ENCODE assay signal across 1 cellular context in the genomic region with DNA sequence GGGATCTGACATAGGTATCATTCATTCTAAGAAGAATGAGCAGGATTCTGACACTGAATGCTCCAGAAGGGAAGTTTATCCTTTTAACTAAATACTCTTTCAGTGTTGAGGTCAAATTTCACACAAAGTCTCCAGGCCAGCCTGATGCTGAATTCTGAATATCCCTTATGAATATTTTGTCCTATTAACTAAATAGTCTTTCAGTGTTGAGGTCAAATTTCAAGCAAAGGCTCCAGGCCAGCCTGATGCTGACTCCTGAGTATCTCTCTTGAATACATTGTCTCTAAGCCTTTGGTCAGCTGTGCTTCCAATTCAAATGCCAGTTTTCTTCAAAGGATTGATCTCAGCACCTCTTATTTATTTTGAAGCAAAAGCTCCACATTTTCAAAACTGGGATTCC.
TF ChIP-seq lines count a peak whose summit lies in the region.

No MANE protein-coding gene starts in this region.

TF ChIP-seq in GM23338, 12 proteins besides CTCF, POLR2A, EP300 and RAD21 (continued from another document):
- TF ChIP-seq, protein P1, sequence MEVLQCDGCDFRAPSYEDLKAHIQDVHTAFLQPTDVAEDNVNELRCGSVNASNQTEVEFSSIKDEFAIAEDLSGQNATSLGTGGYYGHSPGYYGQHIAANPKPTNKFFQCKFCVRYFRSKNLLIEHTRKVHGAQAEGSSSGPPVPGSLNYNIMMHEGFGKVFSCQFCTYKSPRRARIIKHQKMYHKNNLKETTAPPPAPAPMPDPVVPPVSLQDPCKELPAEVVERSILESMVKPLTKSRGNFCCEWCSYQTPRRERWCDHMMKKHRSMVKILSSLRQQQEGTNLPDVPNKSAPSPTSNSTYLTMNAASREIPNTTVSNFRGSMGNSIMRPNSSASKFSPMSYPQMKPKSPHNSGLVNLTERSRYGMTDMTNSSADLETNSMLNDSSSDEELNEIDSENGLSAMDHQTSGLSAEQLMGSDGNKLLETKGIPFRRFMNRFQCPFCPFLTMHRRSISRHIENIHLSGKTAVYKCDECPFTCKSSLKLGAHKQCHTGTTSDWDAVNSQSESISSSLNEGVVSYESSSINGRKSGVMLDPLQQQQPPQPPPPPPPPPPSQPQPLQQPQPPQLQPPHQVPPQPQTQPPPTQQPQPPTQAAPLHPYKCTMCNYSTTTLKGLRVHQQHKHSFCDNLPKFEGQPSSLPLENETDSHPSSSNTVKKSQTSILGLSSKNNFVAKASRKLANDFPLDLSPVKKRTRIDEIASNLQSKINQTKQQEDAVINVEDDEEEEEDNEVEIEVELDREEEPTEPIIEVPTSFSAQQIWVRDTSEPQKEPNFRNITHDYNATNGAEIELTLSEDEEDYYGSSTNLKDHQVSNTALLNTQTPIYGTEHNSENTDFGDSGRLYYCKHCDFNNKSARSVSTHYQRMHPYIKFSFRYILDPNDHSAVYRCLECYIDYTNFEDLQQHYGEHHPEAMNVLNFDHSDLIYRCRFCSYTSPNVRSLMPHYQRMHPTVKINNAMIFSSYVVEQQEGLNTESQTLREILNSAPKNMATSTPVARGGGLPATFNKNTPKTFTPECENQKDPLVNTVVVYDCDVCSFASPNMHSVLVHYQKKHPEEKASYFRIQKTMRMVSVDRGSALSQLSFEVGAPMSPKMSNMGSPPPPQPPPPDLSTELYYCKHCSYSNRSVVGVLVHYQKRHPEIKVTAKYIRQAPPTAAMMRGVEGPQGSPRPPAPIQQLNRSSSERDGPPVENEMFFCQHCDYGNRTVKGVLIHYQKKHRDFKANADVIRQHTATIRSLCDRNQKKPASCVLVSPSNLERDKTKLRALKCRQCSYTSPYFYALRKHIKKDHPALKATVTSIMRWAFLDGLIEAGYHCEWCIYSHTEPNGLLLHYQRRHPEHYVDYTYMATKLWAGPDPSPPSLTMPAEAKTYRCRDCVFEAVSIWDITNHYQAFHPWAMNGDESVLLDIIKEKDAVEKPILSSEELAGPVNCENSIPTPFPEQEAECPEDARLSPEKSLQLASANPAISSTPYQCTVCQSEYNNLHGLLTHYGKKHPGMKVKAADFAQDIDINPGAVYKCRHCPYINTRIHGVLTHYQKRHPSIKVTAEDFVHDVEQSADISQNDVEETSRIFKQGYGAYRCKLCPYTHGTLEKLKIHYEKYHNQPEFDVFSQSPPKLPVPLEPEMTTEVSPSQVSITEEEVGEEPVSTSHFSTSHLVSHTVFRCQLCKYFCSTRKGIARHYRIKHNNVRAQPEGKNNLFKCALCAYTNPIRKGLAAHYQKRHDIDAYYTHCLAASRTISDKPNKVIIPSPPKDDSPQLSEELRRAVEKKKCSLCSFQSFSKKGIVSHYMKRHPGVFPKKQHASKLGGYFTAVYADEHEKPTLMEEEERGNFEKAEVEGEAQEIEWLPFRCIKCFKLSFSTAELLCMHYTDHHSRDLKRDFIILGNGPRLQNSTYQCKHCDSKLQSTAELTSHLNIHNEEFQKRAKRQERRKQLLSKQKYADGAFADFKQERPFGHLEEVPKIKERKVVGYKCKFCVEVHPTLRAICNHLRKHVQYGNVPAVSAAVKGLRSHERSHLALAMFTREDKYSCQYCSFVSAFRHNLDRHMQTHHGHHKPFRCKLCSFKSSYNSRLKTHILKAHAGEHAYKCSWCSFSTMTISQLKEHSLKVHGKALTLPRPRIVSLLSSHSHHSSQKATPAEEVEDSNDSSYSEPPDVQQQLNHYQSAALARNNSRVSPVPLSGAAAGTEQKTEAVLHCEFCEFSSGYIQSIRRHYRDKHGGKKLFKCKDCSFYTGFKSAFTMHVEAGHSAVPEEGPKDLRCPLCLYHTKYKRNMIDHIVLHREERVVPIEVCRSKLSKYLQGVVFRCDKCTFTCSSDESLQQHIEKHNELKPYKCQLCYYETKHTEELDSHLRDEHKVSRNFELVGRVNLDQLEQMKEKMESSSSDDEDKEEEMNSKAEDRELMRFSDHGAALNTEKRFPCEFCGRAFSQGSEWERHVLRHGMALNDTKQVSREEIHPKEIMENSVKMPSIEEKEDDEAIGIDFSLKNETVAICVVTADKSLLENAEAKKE (CRISPR knock-in tag; IDR thresholded peaks at IDR 0.05): no peak
